In the genomic region with DNA sequence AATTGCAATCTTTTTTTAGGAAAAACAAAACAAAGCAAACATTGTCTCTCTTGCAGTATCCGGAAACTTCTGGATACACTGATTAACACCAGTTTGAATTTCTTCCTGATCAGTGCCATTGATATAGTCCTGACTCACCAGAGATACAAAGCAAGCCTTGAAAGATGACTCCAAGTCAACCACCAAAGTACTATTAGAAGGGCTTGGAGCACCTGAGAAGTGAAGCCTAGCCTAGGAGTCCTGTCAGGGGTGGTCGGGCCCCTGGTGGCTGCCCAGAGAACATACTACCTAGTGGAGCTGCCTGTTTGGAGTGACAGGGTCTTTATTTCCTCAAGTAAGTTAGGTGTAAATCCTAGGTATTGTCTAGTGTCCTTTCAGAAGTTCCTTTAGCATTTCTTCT, we compare ENCODE assay signal across 2 cellular contexts.
TF ChIP-seq lines count a peak whose summit lies in the region.

No MANE protein-coding gene starts in this region.

TF ChIP-seq in HepG2, 621 proteins besides CTCF, POLR2A, EP300 and RAD21:
- TF ChIP-seq STAG1 (CRISPR knock-in tag; IDR thresholded peaks at IDR 0.05) = peak; percentile 23; the same call in 1 of the 2 replicates
- TF ChIP-seq, protein P1, sequence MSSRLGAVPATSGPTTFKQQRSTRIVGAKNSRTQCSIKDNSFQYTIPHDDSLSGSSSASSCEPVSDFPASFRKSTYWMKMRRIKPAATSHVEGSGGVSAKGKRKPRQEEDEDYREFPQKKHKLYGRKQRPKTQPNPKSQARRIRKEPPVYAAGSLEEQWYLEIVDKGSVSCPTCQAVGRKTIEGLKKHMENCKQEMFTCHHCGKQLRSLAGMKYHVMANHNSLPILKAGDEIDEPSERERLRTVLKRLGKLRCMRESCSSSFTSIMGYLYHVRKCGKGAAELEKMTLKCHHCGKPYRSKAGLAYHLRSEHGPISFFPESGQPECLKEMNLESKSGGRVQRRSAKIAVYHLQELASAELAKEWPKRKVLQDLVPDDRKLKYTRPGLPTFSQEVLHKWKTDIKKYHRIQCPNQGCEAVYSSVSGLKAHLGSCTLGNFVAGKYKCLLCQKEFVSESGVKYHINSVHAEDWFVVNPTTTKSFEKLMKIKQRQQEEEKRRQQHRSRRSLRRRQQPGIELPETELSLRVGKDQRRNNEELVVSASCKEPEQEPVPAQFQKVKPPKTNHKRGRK (CRISPR knock-in tag; IDR thresholded peaks at IDR 0.05) = no peak
- TF ChIP-seq ZNF691 (CRISPR knock-in tag; IDR thresholded peaks at IDR 0.05; ENCODE audit: borderline replicate concordance, low read depth) = no peak

TF ChIP-seq in H1, 55 proteins besides CTCF, POLR2A, EP300 and RAD21:
- TF ChIP-seq PHF8 (conservative IDR thresholded peaks at IDR 0.05; ENCODE audit: low read depth, low read length) (no peak), SP4 (IDR thresholded peaks at IDR 0.05; ENCODE audit: low read length) (no peak), SIN3A (conservative IDR thresholded peaks at IDR 0.05 in 1 of 2, IDR thresholded peaks at IDR 0.05 in 1 of 2; ENCODE audit: low read depth in 1 of 2, low read length in 2 of 2) (no peak), NRF1 (IDR thresholded peaks at IDR 0.05; ENCODE audit: low read depth, low read length) (no peak), SIX5 (IDR thresholded peaks at IDR 0.05; ENCODE audit: low read depth, low read length) (no peak), EGR1 (IDR thresholded peaks at IDR 0.05; ENCODE audit: borderline replicate concordance, low read depth, low read length) (no peak), RNF2 (IDR thresholded peaks at IDR 0.05; ENCODE audit: borderline replicate concordance, low read depth, low read length, missing control alignments, poor library complexity, severe bottlenecking) (no peak), GABPA (IDR thresholded peaks at IDR 0.05; ENCODE audit: borderline replicate concordance, insufficient read depth, low read length) (no peak), MAFK (IDR thresholded peaks at IDR 0.05; ENCODE audit: low read depth, low read length) (no peak), JUND (IDR thresholded peaks at IDR 0.05; ENCODE audit: low read length) (no peak), HDAC2 (IDR thresholded peaks at IDR 0.05; ENCODE audit: borderline replicate concordance in 1 of 2, low read depth in 2 of 2, low read length in 2 of 2) (no peak), KDM4A (IDR thresholded peaks at IDR 0.05; ENCODE audit: low read depth, low read length, severe bottlenecking) (no peak), POU5F1 (IDR thresholded peaks at IDR 0.05; ENCODE audit: low read depth, low read length) (no peak), TBP (IDR thresholded peaks at IDR 0.05; ENCODE audit: low read depth, low read length) (no peak), CREB1 (IDR thresholded peaks at IDR 0.05) (no peak)
